8 cellular contexts compared by ENCODE assay signal in the genomic region with DNA sequence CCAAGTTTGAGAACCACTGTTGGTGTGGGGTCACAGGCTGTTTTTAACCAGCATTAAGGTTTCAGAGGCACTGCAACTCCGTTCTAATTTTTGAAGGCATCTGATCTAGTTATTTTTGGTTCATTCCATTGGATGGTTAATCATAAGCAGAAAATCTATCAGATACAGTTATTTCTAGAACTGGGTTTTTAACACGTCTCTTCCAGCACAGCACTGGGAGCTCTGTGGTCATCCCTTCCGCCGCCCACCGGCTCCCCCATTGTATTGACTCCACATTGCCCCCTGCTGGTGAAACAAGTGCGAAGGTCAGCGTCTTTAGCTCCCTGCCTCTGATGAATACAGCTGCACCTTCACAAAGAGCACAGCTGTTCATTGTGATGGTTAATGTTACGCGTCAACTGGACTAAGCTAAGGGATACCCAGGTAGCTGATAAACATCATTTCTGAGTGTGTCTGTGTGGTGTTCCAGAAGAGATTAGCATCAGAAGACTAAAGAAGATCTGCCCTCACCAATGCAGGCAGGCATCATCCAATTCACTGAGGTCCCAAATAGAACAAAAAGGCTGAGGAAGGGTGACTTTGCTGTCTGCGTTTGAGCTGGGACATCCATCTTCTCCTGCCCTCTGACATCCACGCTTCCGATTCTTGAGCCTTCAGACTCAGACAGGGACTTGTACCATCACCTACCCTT. TPM values are rescaled to one million over a fixed set of nuclear protein-coding genes. Genes with fewer than 3 reads are reported as not detected.
DNase-seq lines count a peak whose midpoint lies in the region; ATAC-seq and TF ChIP-seq lines count a peak whose summit lies in the region.

No MANE protein-coding gene starts in this region.

- H3K9me3 Mint-ChIP-seq in activated naive CD8-positive, alpha-beta T cell treated with anti-CD3 and anti-CD28 coated beads, Interleukin-2, amount 50 U/mL, for 24 hours, result peaks cover 7% of the 10 kb centered on the region

- no peak overlapping the region for H3K4me2 ChIP-seq in SK-N-SH

- no peak for TF ChIP-seq EP300 in SK-N-SH (IDR thresholded peaks at IDR 0.05; ENCODE audit: borderline replicate concordance in 1 of 2, low read depth in 1 of 2, low read length in 1 of 2)

- no peak overlapping the region for H2AFZ ChIP-seq in SK-N-SH (ENCODE audit: low read depth)

- peak; percentile 46 for TF ChIP-seq RAD21 in SK-N-SH (IDR thresholded peaks at IDR 0.05; ENCODE audit: low read length)

- in situ Hi-C loops in G401 (cut with HindIII; ENCODE audit: low sequenced_read_pairs), result no loop called here

- peak overlapping the region; percentile 43 for H3K27ac Mint-ChIP-seq in activated naive CD8-positive, alpha-beta T cell treated with anti-CD3 and anti-CD28 coated beads, Interleukin-2, amount 50 U/mL, for 24 hours

- no peaks in the 10 kb centered on the region; the same call in 1 of the 2 replicates for H3K27me3 ChIP-seq in SK-N-SH (ENCODE audit: insufficient read depth)
- H3K27me3 ChIP-seq in iPS DF 6.9 (ENCODE audit: control insufficient read depth, insufficient read depth, low read length), result no peaks in the 10 kb centered on the region

- H3K27ac ChIP-seq in SK-N-SH (ENCODE audit: low read depth in 2 of 2, low read length in 1 of 2), result no peak overlapping the region
- H3K27ac ChIP-seq in iPS DF 6.9 (ENCODE audit: low read length), result no peak overlapping the region

- TF ChIP-seq CTCF in SK-N-SH (IDR thresholded peaks at IDR 0.05), result peak; percentile 72

- H3K4me1 Mint-ChIP-seq in activated naive CD8-positive, alpha-beta T cell treated with anti-CD3 and anti-CD28 coated beads, Interleukin-2, amount 50 U/mL, for 24 hours, result peaks cover 61% of the 10 kb centered on the region

- POLR2A ChIA-PET in SK-N-SH (lab: Yijun Ruan, JAX), result no interaction called here

- H3K27me3 Mint-ChIP-seq in activated naive CD8-positive, alpha-beta T cell treated with anti-CD3 and anti-CD28 coated beads, Interleukin-2, amount 50 U/mL, for 24 hours, result peaks cover 10% of the 10 kb centered on the region

- H3K36me3 Mint-ChIP-seq in activated naive CD8-positive, alpha-beta T cell treated with anti-CD3 and anti-CD28 coated beads, Interleukin-2, amount 50 U/mL, for 24 hours (ENCODE audit: low read depth), result no peaks in the 10 kb centered on the region

- H4K20me1 ChIP-seq in SK-N-SH (ENCODE audit: insufficient read depth), result no peaks in the 10 kb centered on the region

- no peaks in the 10 kb centered on the region for H3K9me3 ChIP-seq in SK-N-SH
- no peaks in the 10 kb centered on the region for H3K9me3 ChIP-seq in iPS DF 6.9 (ENCODE audit: control insufficient read depth, insufficient read depth, low read length)

- H3K36me3 ChIP-seq in SK-N-SH (replicated peaks in 1 of 2; ENCODE audit: control insufficient read depth in 1 of 2, insufficient read depth in 2 of 2, low read length in 1 of 2) (no peaks in the 10 kb centered on the region), iPS DF 6.9 (ENCODE audit: control insufficient read depth, insufficient read depth, low read length) (no peaks in the 10 kb centered on the region)

- no peak overlapping the region for H3K4me3 ChIP-seq in SK-N-SH (ENCODE audit: low read depth in 2 of 2, low read length in 1 of 2)
- H3K4me3 ChIP-seq in iPS DF 6.9 (ENCODE audit: low read length), result no peak overlapping the region

- H3K79me2 ChIP-seq in SK-N-SH (ENCODE audit: insufficient read depth), result no peaks in the 10 kb centered on the region

- no peaks in the 10 kb centered on the region for H3F3A ChIP-seq in SK-N-SH (replicated peaks; ENCODE audit: insufficient read depth)

- CTCF ChIA-PET in SK-N-SH (lab: Yijun Ruan, JAX), result interaction anchor here (0.6 to 2.7 kb wide), 29 partner anchors 9 to 410 kb away, joined by 3 to 18 read pairs (median 4); a partner anchor contains a TSS

- H3K4me1 ChIP-seq in SK-N-SH (ENCODE audit: control insufficient read depth in 1 of 2, insufficient read depth in 2 of 2, low read depth in 1 of 2, low read length in 1 of 2), result no peaks in the 10 kb centered on the region
- H3K4me1 ChIP-seq in iPS DF 6.9 (ENCODE audit: control insufficient read depth, insufficient read depth, low read length), result no peaks in the 10 kb centered on the region

- 2% methylated on average over 12 of the region's 12 CpGs for WGBS in SK-N-SH (ENCODE audit: low lambda C conversion rate)
- no CpG with 5 or more reads among the region's 12 CpGs for WGBS in iPS DF 6.9 (ENCODE audit: insufficient coverage, insufficient read length)

- no peak overlapping the region for H3K4me3 Mint-ChIP-seq in activated naive CD8-positive, alpha-beta T cell treated with anti-CD3 and anti-CD28 coated beads, Interleukin-2, amount 50 U/mL, for 24 hours

- no peaks in the 10 kb centered on the region for H3K9me2 ChIP-seq in SK-N-SH

- ATAC-seq in HG02981 (IDR thresholded peaks at IDR 0.05; ENCODE audit: unreplicated experiment) (peak; percentile 54), HG03457 (IDR thresholded peaks at IDR 0.05; ENCODE audit: unreplicated experiment) (no peak)
- peak; percentile 83 for ATAC-seq in activated naive CD8-positive, alpha-beta T cell treated with anti-CD3 and anti-CD28 coated beads, Interleukin-2, amount 50 U/mL, for 24 hours

- DNase-seq in G401 (ENCODE audit: low spot score), result peak; percentile 8
- peak; percentile 62 for DNase-seq in SK-N-SH
- DNase-seq in activated naive CD8-positive, alpha-beta T cell treated with anti-CD3 and anti-CD28 coated beads, Interleukin-2, amount 50 U/mL, for 24 hours, result peak; percentile 89
- peak; percentile 73 for DNase-seq in iPS DF 6.9 (ENCODE audit: low read depth, low spot score)
- DNase-seq in stimulated activated CD4-positive, alpha-beta T cell treated with anti-CD3 and anti-CD28 coated beads, Interleukin-2, amount 100 ng/mL, for 24 hours, result peak; percentile 78
- no peak for DNase-seq in cerebellar nuclear complex (lab: John Stamatoyannopoulos, UW)

- no peak overlapping the region for H3K9ac ChIP-seq in SK-N-SH

TF ChIP-seq in SK-N-SH, 30 proteins besides CTCF, POLR2A, EP300 and RAD21:
- no peak for TF ChIP-seq RCOR1 (IDR thresholded peaks at IDR 0.05; ENCODE audit: low read length)
- peak; percentile 52 for TF ChIP-seq SMC3 (IDR thresholded peaks at IDR 0.05; ENCODE audit: low read depth, low read length)
- TF ChIP-seq MEF2A (IDR thresholded peaks at IDR 0.05; ENCODE audit: borderline replicate concordance, low read depth), result no peak
- TF ChIP-seq POLR2AphosphoS5 (IDR thresholded peaks at IDR 0.05; ENCODE audit: low read depth, low read length), result no peak
- TF ChIP-seq FOSL2 (IDR thresholded peaks at IDR 0.05; ENCODE audit: borderline replicate concordance, low read depth), result no peak
- TF ChIP-seq, protein P1, sequence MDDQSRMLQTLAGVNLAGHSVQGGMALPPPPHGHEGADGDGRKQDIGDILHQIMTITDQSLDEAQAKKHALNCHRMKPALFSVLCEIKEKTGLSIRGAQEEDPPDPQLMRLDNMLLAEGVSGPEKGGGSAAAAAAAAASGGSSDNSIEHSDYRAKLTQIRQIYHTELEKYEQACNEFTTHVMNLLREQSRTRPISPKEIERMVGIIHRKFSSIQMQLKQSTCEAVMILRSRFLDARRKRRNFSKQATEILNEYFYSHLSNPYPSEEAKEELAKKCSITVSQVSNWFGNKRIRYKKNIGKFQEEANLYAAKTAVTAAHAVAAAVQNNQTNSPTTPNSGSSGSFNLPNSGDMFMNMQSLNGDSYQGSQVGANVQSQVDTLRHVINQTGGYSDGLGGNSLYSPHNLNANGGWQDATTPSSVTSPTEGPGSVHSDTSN (IDR thresholded peaks at IDR 0.05), result no peak

RNA-seq across cellular contexts. Expression of a gene that starts 8.5 kb away (rescaled TPM):
- not detected in 2 replicates for total RNA-seq in G401 (2014; rRNA removed; shearing (Covaris generic))
- not detected in 2 replicates for polyA plus RNA-seq in SK-N-SH (2012; rRNA removed)
- polyA plus RNA-seq in SK-N-SH (2012; cell fraction: cytosol; rRNA removed), result not detected in 2 replicates
- not detected in 2 replicates for polyA plus RNA-seq in SK-N-SH (2012; cell fraction: nucleus; rRNA removed)

RNA-seq across cellular contexts. Expression of a gene that starts 17.4 kb away (rescaled TPM):
- total RNA-seq in G401 (2014; rRNA removed; shearing (Covaris generic)), result not detected in 2 replicates
- polyA plus RNA-seq in SK-N-SH (2012; rRNA removed), result not detected in 2 replicates
- not detected in 2 replicates for polyA plus RNA-seq in SK-N-SH (2012; cell fraction: cytosol; rRNA removed)
- polyA plus RNA-seq in SK-N-SH (2012; cell fraction: nucleus; rRNA removed), result not detected in 2 replicates

RNA-seq across cellular contexts. Expression of a gene that starts 31.1 kb away (rescaled TPM):
- total RNA-seq in G401 (2014; rRNA removed; shearing (Covaris generic)), result not detected in 2 replicates
- polyA plus RNA-seq in SK-N-SH (2012; rRNA removed), result not detected in 2 replicates
- polyA plus RNA-seq in SK-N-SH (2012; cell fraction: cytosol; rRNA removed), result not detected in 2 replicates
- polyA plus RNA-seq in SK-N-SH (2012; cell fraction: nucleus; rRNA removed), result not detected in 2 replicates

RNA-seq across cellular contexts. Expression of a gene that starts 54.8 kb away (rescaled TPM):
- not detected in 2 replicates for total RNA-seq in G401 (2014; rRNA removed; shearing (Covaris generic))
- not detected in 2 replicates for polyA plus RNA-seq in SK-N-SH (2012; rRNA removed)
- not detected in 2 replicates for polyA plus RNA-seq in SK-N-SH (2012; cell fraction: cytosol; rRNA removed)
- not detected in 2 replicates for polyA plus RNA-seq in SK-N-SH (2012; cell fraction: nucleus; rRNA removed)

Comparison
In these comparisons a context has a peak if more than half of its experiments do, and no peak if none do; other contexts are left out.
1. DNase-seq: peak in G401 (single experiment), SK-N-SH (single experiment), activated naive CD8-positive, alpha-beta T cell treated with anti-CD3 and anti-CD28 coated beads, Interleukin-2, amount 50 U/mL, for 24 hours (single experiment), iPS DF 6.9 (single experiment) and stimulated activated CD4-positive, alpha-beta T cell treated with anti-CD3 and anti-CD28 coated beads, Interleukin-2, amount 100 ng/mL, for 24 hours (2 of 2); none in cerebellar nuclear complex (0 of 2).